ENCODE assay signal across 25 cellular contexts in genomic region chr21:43873673-43874072, GRCh38. TPM values are rescaled to one million over a fixed set of nuclear protein-coding genes. Genes with fewer than 3 reads are reported as not detected.
DNase-seq lines count a peak whose midpoint lies in the region; ATAC-seq and TF ChIP-seq lines count a peak whose summit lies in the region.
"Had no signal": no experiment of that assay in that cellular context is flagged by ENCODE, and none has a peak within 500 bp of the region (broad histone marks: within the 10 kb centered on the region; RNA-seq: fewer than 3 reads in every experiment).

No MANE protein-coding gene starts in this region.

- no peak for DNase-seq in activated naive CD4-positive, alpha-beta T cell treated with anti-CD3 and anti-CD28 coated beads for 36 hours
- no peak for DNase-seq in activated naive CD4-positive, alpha-beta T cell (lab: John Stamatoyannopoulos, UW)
- no peak for DNase-seq in LoVo (ENCODE audit: low spot score)
- DNase-seq: activated CD4-positive, alpha-beta T cell treated with anti-CD3 and anti-CD28 coated beads for 4 hours; C1 segment of cervical spinal cord; Calu3; dermis blood vessel endothelial cell; DND-41; MV-4-11; NCI-H1436 treated with DMSO at 0.1 percent for 48 hours; NCI-H446; NCI-H774; stimulated activated CD4-positive, alpha-beta T cell treated with anti-CD3 and anti-CD28 coated beads, Interleukin-4, amount 100 ng/mL, for 4 hours; stimulated activated naive CD4-positive, alpha-beta T cell treated with Interleukin-2 at 50 U/mL for 16 hours; T-cell had no signal

- no peaks in the 10 kb centered on the region for H3F3A ChIP-seq in Loucy (ENCODE audit: low read depth)

- no peaks in the 10 kb centered on the region for H3K9me3 Mint-ChIP-seq in activated naive CD4-positive, alpha-beta T cell treated with anti-CD3 and anti-CD28 coated beads for 36 hours
- no peaks in the 10 kb centered on the region for H3K9me3 Mint-ChIP-seq in activated naive CD8-positive, alpha-beta T cell (ENCODE audit: low read depth)
- peaks cover 3% of the 10 kb centered on the region for H3K9me3 Mint-ChIP-seq in stimulated activated memory B cell treated with anti-CD40 and anti-IgM and Interleukin-4, amounts not matched to agents 10 μg/mL and 1 μg/mL and 100 μg/mL, for 72 hours

- peaks cover 22% of the 10 kb centered on the region for H4K20me1 ChIP-seq in Loucy (ENCODE audit: insufficient read depth, low read length, poor library complexity, severe bottlenecking)

- intact Hi-C loops in activated naive CD4-positive, alpha-beta T cell treated with anti-CD3 and anti-CD28 coated beads for 36 hours (cut with micrococcal nuclease), result loop anchor here (2.0 kb wide), 1 partner anchor 15 kb away; no protein-coding TSS in a partner anchor

- peaks cover 83% of the 10 kb centered on the region for H3K79me2 ChIP-seq in Loucy (ENCODE audit: insufficient read depth, low read length)

- peaks cover 34% of the 10 kb centered on the region for H3K36me3 Mint-ChIP-seq in activated naive CD4-positive, alpha-beta T cell treated with anti-CD3 and anti-CD28 coated beads for 36 hours (ENCODE audit: low read depth)
- peaks cover 22% of the 10 kb centered on the region for H3K36me3 Mint-ChIP-seq in activated naive CD8-positive, alpha-beta T cell
- H3K36me3 Mint-ChIP-seq in stimulated activated memory B cell treated with anti-CD40 and anti-IgM and Interleukin-4, amounts not matched to agents 10 μg/mL and 1 μg/mL and 100 μg/mL, for 72 hours, result peaks cover 72% of the 10 kb centered on the region

- H3K27me3 ChIP-seq in Loucy (ENCODE audit: insufficient read depth, low read length, poor library complexity, severe bottlenecking), result no peaks in the 10 kb centered on the region
- H3K27me3 ChIP-seq: SJCRH30, vagina had no signal

- peak overlapping the region; percentile 41 for H3K4me2 ChIP-seq in Loucy (ENCODE audit: low read depth, low read length, poor library complexity, severe bottlenecking)
- H3K4me2 ChIP-seq: KMS-11 had no signal

- no peaks in the 10 kb centered on the region for H3K9me3 ChIP-seq in Loucy (ENCODE audit: insufficient read depth, low read depth, low read length)
- H3K9me3 ChIP-seq: prostate gland, vagina had no signal

- no peaks in the 10 kb centered on the region for H3K9me2 ChIP-seq in Loucy (replicated peaks; ENCODE audit: low read depth, low read length)

- ATAC-seq in stimulated activated memory B cell treated with anti-CD40 and anti-IgM and Interleukin-4, amounts not matched to agents 10 μg/mL and 1 μg/mL and 100 μg/mL, for 72 hours, result no peak
- no peak for ATAC-seq in GM21515 (IDR thresholded peaks at IDR 0.05; ENCODE audit: unreplicated experiment)
- no peak for ATAC-seq in GM18519 (IDR thresholded peaks at IDR 0.05; ENCODE audit: low FRiP score, unreplicated experiment)
- ATAC-seq: T-cell had no signal

- no peak overlapping the region for H3K9ac ChIP-seq in Loucy (ENCODE audit: low read depth, low read length, poor library complexity, severe bottlenecking)
- H3K9ac ChIP-seq: KMS-11 had no signal

- peaks cover 7% of the 10 kb centered on the region; the same call in 1 of the 2 replicates for H3K36me3 ChIP-seq in Loucy (ENCODE audit: insufficient read depth, low read length)
- H3K36me3 ChIP-seq: prostate gland, SJCRH30, vagina had no signal

- CTCF ChIA-PET in activated naive CD4-positive, alpha-beta T cell treated with anti-CD3 and anti-CD28 coated beads for 36 hours (lab: Charles Lee), result interaction anchor here (0.8 to 1.6 kb wide), 3 partner anchors 48 to 84 kb away, joined by 4 to 5 read pairs (median 4); partner anchors contain the start of gene RRP1

- no peak overlapping the region for H3K4me3 Mint-ChIP-seq in activated naive CD4-positive, alpha-beta T cell treated with anti-CD3 and anti-CD28 coated beads for 36 hours
- H3K4me3 Mint-ChIP-seq in activated naive CD8-positive, alpha-beta T cell, result peak overlapping the region; percentile 36
- no peak overlapping the region for H3K4me3 Mint-ChIP-seq in stimulated activated memory B cell treated with anti-CD40 and anti-IgM and Interleukin-4, amounts not matched to agents 10 μg/mL and 1 μg/mL and 100 μg/mL, for 72 hours
- H3K4me3 Mint-ChIP-seq: memory B cell, T-cell had no signal

- no peaks in the 10 kb centered on the region for H3K27me3 Mint-ChIP-seq in activated naive CD4-positive, alpha-beta T cell treated with anti-CD3 and anti-CD28 coated beads for 36 hours (ENCODE audit: low read depth)
- no peaks in the 10 kb centered on the region for H3K27me3 Mint-ChIP-seq in activated naive CD8-positive, alpha-beta T cell
- no peaks in the 10 kb centered on the region for H3K27me3 Mint-ChIP-seq in stimulated activated memory B cell treated with anti-CD40 and anti-IgM and Interleukin-4, amounts not matched to agents 10 μg/mL and 1 μg/mL and 100 μg/mL, for 72 hours
- H3K27me3 Mint-ChIP-seq: memory B cell, T-cell had no signal

- H3K4me1 ChIP-seq in Loucy (ENCODE audit: insufficient read depth, low read length, poor library complexity, severe bottlenecking), result peaks cover 24% of the 10 kb centered on the region
- H3K4me1 ChIP-seq: prostate gland had no signal

- no peak for TF ChIP-seq CTCF in Loucy (conservative IDR thresholded peaks at IDR 0.05; ENCODE audit: low read length)

- peaks cover 67% of the 10 kb centered on the region for H3K4me1 Mint-ChIP-seq in activated naive CD4-positive, alpha-beta T cell treated with anti-CD3 and anti-CD28 coated beads for 36 hours (ENCODE audit: low read depth)
- H3K4me1 Mint-ChIP-seq in activated naive CD8-positive, alpha-beta T cell (ENCODE audit: low read depth), result peaks cover 58% of the 10 kb centered on the region
- H3K4me1 Mint-ChIP-seq in stimulated activated memory B cell treated with anti-CD40 and anti-IgM and Interleukin-4, amounts not matched to agents 10 μg/mL and 1 μg/mL and 100 μg/mL, for 72 hours, result peaks cover 47% of the 10 kb centered on the region

- H3K4me3 ChIP-seq in Loucy (ENCODE audit: low read length, poor library complexity, severe bottlenecking), result no peak overlapping the region
- H3K4me3 ChIP-seq: prostate gland, SJCRH30, vagina had no signal

- peak overlapping the region; percentile 68 for H3K27ac Mint-ChIP-seq in activated naive CD4-positive, alpha-beta T cell treated with anti-CD3 and anti-CD28 coated beads for 36 hours
- peak overlapping the region; percentile 81 for H3K27ac Mint-ChIP-seq in activated naive CD8-positive, alpha-beta T cell
- peak overlapping the region; percentile 54 for H3K27ac Mint-ChIP-seq in stimulated activated memory B cell treated with anti-CD40 and anti-IgM and Interleukin-4, amounts not matched to agents 10 μg/mL and 1 μg/mL and 100 μg/mL, for 72 hours
- H3K27ac Mint-ChIP-seq: memory B cell had no signal

- H2AFZ ChIP-seq in Loucy (ENCODE audit: low read length), result no peak overlapping the region

RNA-seq across cellular contexts. Expression of gene AGPAT3, which starts 8.7 kb away (rescaled TPM):
- 10 to 100 TPM; 57.9 to 64.1 TPM for total RNA-seq in activated naive CD4-positive, alpha-beta T cell treated with anti-CD3 and anti-CD28 coated beads for 36 hours
